Comparison of ENCODE assay signal across 9 cellular contexts in genomic region chr9:105901514-105902109, GRCh38.
DNase-seq lines count a peak whose midpoint lies in the region; ATAC-seq lines count a peak whose summit lies in the region.
"Had no signal": no experiment of that assay in that cellular context is flagged by ENCODE, and none has a peak within 500 bp of the region (broad histone marks: within the 10 kb centered on the region; RNA-seq: fewer than 3 reads in every experiment).

No MANE protein-coding gene starts in this region.

- H3K4me1 ChIP-seq in Karpas-422 (ENCODE audit: low read length) = no peaks in the 10 kb centered on the region

- no peak overlapping the region for H3K9ac ChIP-seq in Karpas-422 (ENCODE audit: low read length)

- ATAC-seq in GM21360 (IDR thresholded peaks at IDR 0.05; ENCODE audit: unreplicated experiment) = peak; percentile 77
- ATAC-seq in activated naive CD8-positive, alpha-beta T cell treated with anti-CD3 and anti-CD28 coated beads, Interleukin-2, amount 50 U/mL, for 24 hours = peak; percentile 28
- peak; percentile 46 for ATAC-seq in stimulated activated naive CD8-positive, alpha-beta T cell treated with anti-CD3 and anti-CD28 coated beads, Interleukin-15, Interleukin-2, amounts not matched to agents 100 U/mL and 50 U/mL, for 24 hours
- no peak for ATAC-seq in T-helper 17 cell

- H3K27me3 ChIP-seq in Karpas-422 (ENCODE audit: low read length) = no peaks in the 10 kb centered on the region

- H3K36me3 Mint-ChIP-seq in activated naive CD8-positive, alpha-beta T cell treated with anti-CD3 and anti-CD28 coated beads, Interleukin-2, amount 50 U/mL, for 24 hours (ENCODE audit: low read depth) = no peaks in the 10 kb centered on the region
- H3K36me3 Mint-ChIP-seq in T-helper 17 cell (ENCODE audit: low read depth) = peaks cover 3% of the 10 kb centered on the region
- H3K36me3 Mint-ChIP-seq: naive B cell had no signal

- 0 out of 2 replicates have a peak, but pooled peaks cover 3% of the 10 kb centered on the region for H4K20me1 ChIP-seq in Karpas-422 (ENCODE audit: insufficient read depth, low read depth, low read length)

- no peak overlapping the region for H3K4me3 ChIP-seq in Karpas-422 (ENCODE audit: low read length)

- H3K27ac Mint-ChIP-seq in activated naive CD8-positive, alpha-beta T cell treated with anti-CD3 and anti-CD28 coated beads, Interleukin-2, amount 50 U/mL, for 24 hours = no peak overlapping the region
- H3K27ac Mint-ChIP-seq in T-helper 17 cell = no peak overlapping the region

- H3K9me3 Mint-ChIP-seq in activated naive CD8-positive, alpha-beta T cell treated with anti-CD3 and anti-CD28 coated beads, Interleukin-2, amount 50 U/mL, for 24 hours = no peaks in the 10 kb centered on the region

- no peak overlapping the region for H3K27ac ChIP-seq in Karpas-422 (ENCODE audit: low read length)

- H3K27me3 Mint-ChIP-seq in activated naive CD8-positive, alpha-beta T cell treated with anti-CD3 and anti-CD28 coated beads, Interleukin-2, amount 50 U/mL, for 24 hours = no peaks in the 10 kb centered on the region
- peaks cover 8% of the 10 kb centered on the region for H3K27me3 Mint-ChIP-seq in T-helper 17 cell

- H3K9me2 ChIP-seq in Karpas-422 (replicated peaks; ENCODE audit: insufficient read depth, low read length) = no peaks in the 10 kb centered on the region

- H2AFZ ChIP-seq in Karpas-422 (ENCODE audit: low read length) = no peak overlapping the region

- H3K9me3 ChIP-seq in Karpas-422 (ENCODE audit: low read length) (no peaks in the 10 kb centered on the region), T-helper 17 cell (ENCODE audit: control insufficient read depth, low read length, poor library complexity, severe bottlenecking) (no peaks in the 10 kb centered on the region)

- no peak overlapping the region for H3K4me3 Mint-ChIP-seq in activated naive CD8-positive, alpha-beta T cell treated with anti-CD3 and anti-CD28 coated beads, Interleukin-2, amount 50 U/mL, for 24 hours
- no peak overlapping the region for H3K4me3 Mint-ChIP-seq in T-helper 17 cell
- H3K4me3 Mint-ChIP-seq: naive B cell had no signal

- H3K4me2 ChIP-seq in Karpas-422 (ENCODE audit: low read depth, low read length, poor library complexity, severe bottlenecking) = no peak overlapping the region

- H3K36me3 ChIP-seq in Karpas-422 (ENCODE audit: insufficient read depth, low read length) = no peaks in the 10 kb centered on the region

- H3K4me1 Mint-ChIP-seq in activated naive CD8-positive, alpha-beta T cell treated with anti-CD3 and anti-CD28 coated beads, Interleukin-2, amount 50 U/mL, for 24 hours = peaks cover 1% of the 10 kb centered on the region
- no peaks in the 10 kb centered on the region for H3K4me1 Mint-ChIP-seq in T-helper 17 cell
- H3K4me1 Mint-ChIP-seq: naive B cell had no signal

- peak; percentile 58 for DNase-seq in Daoy (ENCODE audit: low read depth)
- peak; percentile 71 for DNase-seq in Karpas-422
- peak; percentile 4 for DNase-seq in activated naive CD8-positive, alpha-beta T cell treated with anti-CD3 and anti-CD28 coated beads, Interleukin-2, amount 50 U/mL, for 24 hours
- DNase-seq in hippocampal formation (lab: John Stamatoyannopoulos, UW) = peak; percentile 26 to 33
- DNase-seq in stimulated activated naive CD8-positive, alpha-beta T cell treated with anti-CD3 and anti-CD28 coated beads, Interleukin-15, Interleukin-2, amounts not matched to agents 100 U/mL and 50 U/mL, for 24 hours = peak; percentile 20
- DNase-seq in T-helper 17 cell = no peak
- DNase-seq in middle frontal gyrus (ENCODE audit: extremely low spot score, low spot score) = no peak
- DNase-seq: naive B cell had no signal

- H3K79me2 ChIP-seq in Karpas-422 (ENCODE audit: low read length) = no peaks in the 10 kb centered on the region

Comparison
In these comparisons a context has a peak if more than half of its experiments do, and no peak if none do; other contexts are left out.
1. DNase-seq: peak in Daoy (single experiment), Karpas-422 (single experiment), activated naive CD8-positive, alpha-beta T cell treated with anti-CD3 and anti-CD28 coated beads, Interleukin-2, amount 50 U/mL, for 24 hours (single experiment), hippocampal formation (2 of 2) and stimulated activated naive CD8-positive, alpha-beta T cell treated with anti-CD3 and anti-CD28 coated beads, Interleukin-15, Interleukin-2, amounts not matched to agents 100 U/mL and 50 U/mL, for 24 hours (single experiment); none in T-helper 17 cell (0 of 3) and middle frontal gyrus (single experiment).